In the genomic region with DNA sequence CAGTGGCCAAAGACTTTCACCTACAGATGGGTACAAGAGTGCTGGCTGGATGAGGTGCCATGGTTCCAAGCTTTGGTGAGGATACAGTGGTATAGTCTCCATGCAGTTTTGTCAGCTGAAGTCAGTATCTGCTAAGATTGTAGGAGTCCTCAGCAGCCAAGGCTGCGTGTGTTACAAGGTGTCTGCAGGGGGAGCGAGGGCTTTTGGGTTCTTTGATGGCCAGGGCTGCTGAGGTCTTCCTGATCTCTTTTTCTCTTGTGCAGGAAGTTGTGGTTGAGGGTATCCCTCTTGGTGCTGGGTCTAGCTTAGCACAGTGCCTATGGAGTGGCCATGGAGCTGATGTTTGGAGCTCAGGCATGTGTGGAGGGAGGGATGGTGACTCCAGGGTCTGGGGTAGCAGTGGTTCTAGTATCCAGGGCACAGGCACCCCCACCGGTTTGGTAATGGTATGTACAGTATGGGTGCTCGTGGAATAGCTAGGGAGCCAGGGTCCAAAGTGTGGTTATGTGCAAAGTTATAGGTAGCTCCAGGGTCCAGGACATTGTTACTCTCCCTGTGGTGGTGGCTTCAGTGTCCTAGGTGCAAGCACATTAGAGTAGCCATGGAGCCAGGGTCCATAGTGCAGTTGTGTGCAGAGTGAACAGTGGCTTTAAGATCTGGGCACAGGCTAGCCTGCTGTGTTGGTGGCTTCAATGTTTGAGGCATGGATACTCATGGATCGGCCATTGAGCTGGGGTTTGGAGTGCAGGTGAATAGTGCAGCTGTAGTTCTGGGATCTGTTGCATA, we compare ENCODE assay signal across 1 cellular context.
TF ChIP-seq lines count a peak whose summit lies in the region.

No MANE protein-coding gene starts in this region.

TF ChIP-seq in IMR-90, 13 proteins besides CTCF, POLR2A, EP300 and RAD21:
- TF ChIP-seq USF2 (IDR thresholded peaks at IDR 0.05; ENCODE audit: low read depth, low read length) (no peak), MXI1 (IDR thresholded peaks at IDR 0.05; ENCODE audit: borderline replicate concordance, low read depth, low read length) (no peak), CEBPB (IDR thresholded peaks at IDR 0.05; ENCODE audit: low read depth, low read length) (no peak), RCOR1 (IDR thresholded peaks at IDR 0.05; ENCODE audit: insufficient replicate concordance, low read length) (no peak), FOS (IDR thresholded peaks at IDR 0.05; ENCODE audit: low read depth, low read length) (no peak), CHD1 (IDR thresholded peaks at IDR 0.05; ENCODE audit: low read depth, low read length) (no peak), MAZ (IDR thresholded peaks at IDR 0.05; ENCODE audit: borderline replicate concordance, low read depth, low read length) (no peak), RFX5 (IDR thresholded peaks at IDR 0.05; ENCODE audit: low read depth, low read length) (no peak), BHLHE40 (IDR thresholded peaks at IDR 0.05; ENCODE audit: low read depth, low read length) (no peak)
- TF ChIP-seq, protein P1, sequence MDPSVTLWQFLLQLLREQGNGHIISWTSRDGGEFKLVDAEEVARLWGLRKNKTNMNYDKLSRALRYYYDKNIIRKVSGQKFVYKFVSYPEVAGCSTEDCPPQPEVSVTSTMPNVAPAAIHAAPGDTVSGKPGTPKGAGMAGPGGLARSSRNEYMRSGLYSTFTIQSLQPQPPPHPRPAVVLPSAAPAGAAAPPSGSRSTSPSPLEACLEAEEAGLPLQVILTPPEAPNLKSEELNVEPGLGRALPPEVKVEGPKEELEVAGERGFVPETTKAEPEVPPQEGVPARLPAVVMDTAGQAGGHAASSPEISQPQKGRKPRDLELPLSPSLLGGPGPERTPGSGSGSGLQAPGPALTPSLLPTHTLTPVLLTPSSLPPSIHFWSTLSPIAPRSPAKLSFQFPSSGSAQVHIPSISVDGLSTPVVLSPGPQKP (IDR thresholded peaks at IDR 0.05; ENCODE audit: borderline replicate concordance, low read depth, low read length) = no peak
